ENCODE assay signal across 23 cellular contexts in genomic region chr1:244289976-244290375, GRCh38.
"Had no signal": no experiment of that assay in that cellular context is flagged by ENCODE, and none has a peak within 500 bp of the region (broad histone marks: within the 10 kb centered on the region; RNA-seq: fewer than 3 reads in every experiment).

No MANE protein-coding gene starts in this region.

- H3K27me3 ChIP-seq: adrenal gland, Peyer's patch had no signal

- H3K4me3 ChIP-seq: adrenal gland, MG63, Peyer's patch had no signal

- H3K4me1 ChIP-seq: adrenal gland, Peyer's patch had no signal

- ATAC-seq: activated CD4-positive, CD25-positive, alpha-beta regulatory T cell treated with anti-CD3 and anti-CD28 coated beads, Interleukin-2, amount 50 U/mL, for 24 hours; activated T-cell treated with anti-CD3 and anti-CD28 coated beads, Interleukin-2, amount 50 U/mL, for 72 hours had no signal

- DNase-seq: activated CD4-positive, alpha-beta T cell treated with anti-CD3 and anti-CD28 coated beads for 4 hours; activated CD8-positive, alpha-beta memory T cell treated with anti-CD3 and anti-CD28 coated beads, Interleukin-2, amount 50 U/mL, for 4 hours; activated CD8-positive, alpha-beta T cell treated with anti-CD3 and anti-CD28 coated beads for 36 hours; activated naive CD4-positive, alpha-beta T cell treated with anti-CD3 and anti-CD28 coated beads, Interleukin-2, amount 50 U/mL, for 16 hours; activated naive CD8-positive, alpha-beta T cell treated with anti-CD3 and anti-CD28 coated beads, Interleukin-2, amount 10 ng/mL, durations not matched to agents 7 days and 5 days; activated T-cell treated with anti-CD3 and anti-CD28 coated beads, Interleukin-2, amount 50 U/mL, for 72 hours; adrenal gland; aorta; KG1; MG63; MV-4-11; NCI-H1092 treated with DMSO at 0.1 percent for 48 hours; NCI-H1436 treated with DMSO at 0.1 percent for 48 hours; NCI-H187; NCI-H2081; NCI-H345; NCI-H510A; NCI-H526 treated with DMSO at 0.1 percent for 48 hours; NK-92 treated with Interleukin-12 subunit alpha and Interleukin-12 subunit beta, amount 100 ng/mL, for 24 hours; OCI-M1; Peyer's patch; SHP77 treated with DMSO at 0.1 percent for 48 hours had no signal

- H3K9me3 ChIP-seq: adrenal gland had no signal

- H3K36me3 ChIP-seq: adrenal gland, MG63, Peyer's patch had no signal

- H3K27ac ChIP-seq: adrenal gland, Peyer's patch had no signal
